ENCODE assay signal across 9 cellular contexts in genomic region chr9:34990908-34991832, GRCh38. TPM values are rescaled to one million over a fixed set of nuclear protein-coding genes. Genes with fewer than 3 reads are reported as not detected.
DNase-seq lines count a peak whose midpoint lies in the region; ATAC-seq and TF ChIP-seq lines count a peak whose summit lies in the region.
"Had no signal": no experiment of that assay in that cellular context is flagged by ENCODE, and none has a peak within 500 bp of the region (broad histone marks: within the 10 kb centered on the region; RNA-seq: fewer than 3 reads in every experiment).

No MANE protein-coding gene starts in this region.

- intact Hi-C loops in CD14-positive monocyte (cut with micrococcal nuclease): loop anchor here in 1 of 2 donors (5.0 kb wide), 1 partner anchor 81 kb away; the partner anchor contains the start of gene VCP

- TF ChIP-seq CTCF in CD14-positive monocyte (IDR thresholded peaks at IDR 0.05) (no peak), MM.1S (IDR thresholded peaks at IDR 0.05; ENCODE audit: low read length) (no peak), endodermal cell (conservative IDR thresholded peaks at IDR 0.05) (no peak)

- no peak overlapping the region for H2BK120ac ChIP-seq in neuronal stem cell (ENCODE audit: low read depth, low read length)

- no peak overlapping the region for H3K9ac ChIP-seq in MM.1S (ENCODE audit: low read length)
- peak overlapping the region; percentile 85 for H3K9ac ChIP-seq in endodermal cell (ENCODE audit: extremely low read depth, low read length, poor library complexity, severe bottlenecking)
- H3K9ac ChIP-seq in neuronal stem cell (ENCODE audit: low read depth, low read length, poor library complexity): peak overlapping the region; percentile 79

- 47 to 73% methylated on average over 3 to 9 of the region's 15 CpGs for WGBS in endodermal cell (ENCODE audit: insufficient coverage in 1 of 2, insufficient read length in 1 of 2), 2 experiments
- WGBS in neuronal stem cell (ENCODE audit: extremely low coverage in 2 of 2, insufficient read length in 2 of 2, insufficient replicate concordance in 1 of 2), 2 donors: no CpG with 5 or more reads among the region's 15 CpGs

- H3K36me3 Mint-ChIP-seq in CD14-positive monocyte: peaks cover 0 to 5% of the 10 kb centered on the region in 2 donors
- H3K36me3 Mint-ChIP-seq in endodermal cell (ENCODE audit: low read depth): peaks cover 11% of the 10 kb centered on the region

- H3K27ac Mint-ChIP-seq in CD14-positive monocyte (peak overlapping the region in 6 of 7 donors; percentile 2 to 82 (median 60)), endodermal cell (peak overlapping the region; percentile 61)

- H2AFZ ChIP-seq in MM.1S (ENCODE audit: low read length) (no peak overlapping the region), neuronal stem cell (ENCODE audit: low read length) (no peak overlapping the region)

- H3K27ac ChIP-seq in MM.1S (ENCODE audit: low read length) (no peak overlapping the region), endodermal cell (ENCODE audit: low read depth, low read length) (no peak overlapping the region), neuronal stem cell (replicated peaks; ENCODE audit: low read length) (peak overlapping the region; percentile 7)

- H3K27me3 Mint-ChIP-seq in CD14-positive monocyte (ENCODE audit: low read depth in 3 of 3): peaks cover 8 to 28% (median 19%) of the 10 kb centered on the region in 3 donors
- H3K27me3 Mint-ChIP-seq in endodermal cell (ENCODE audit: insufficient read depth): peaks cover 2% of the 10 kb centered on the region

- no peak overlapping the region for H3K14ac ChIP-seq in neuronal stem cell (ENCODE audit: low read length)

- H3K9me3 Mint-ChIP-seq in CD14-positive monocyte (peaks cover 0 to 2% (median 0%) of the 10 kb centered on the region in 7 donors), endodermal cell (no peaks in the 10 kb centered on the region)

- peak overlapping the region; percentile 76 for H3K18ac ChIP-seq in neuronal stem cell (ENCODE audit: low read length)

- peak overlapping the region; percentile 73 for H4K8ac ChIP-seq in neuronal stem cell (ENCODE audit: low read depth, low read length)

- H3K4me2 ChIP-seq in MM.1S (ENCODE audit: low read depth, low read length): peak overlapping the region; percentile 95; the same call in 1 of the 2 replicates
- peak overlapping the region; percentile 98 for H3K4me2 ChIP-seq in neuronal stem cell (ENCODE audit: insufficient read depth, low read length, poor library complexity, severe bottlenecking)

- ATAC-seq in GM21529 (IDR thresholded peaks at IDR 0.05; ENCODE audit: unreplicated experiment): no peak
- no peak for ATAC-seq in HG02571 (IDR thresholded peaks at IDR 0.05; ENCODE audit: unreplicated experiment)

- peak overlapping the region; percentile 82 for H2BK15ac ChIP-seq in neuronal stem cell (ENCODE audit: low read length)

- peak overlapping the region; percentile 68 for H2AK5ac ChIP-seq in neuronal stem cell (ENCODE audit: low read depth, low read length)

- H3K79me2 ChIP-seq in MM.1S (ENCODE audit: low read length): no peaks in the 10 kb centered on the region

- no peak for DNase-seq in CD14-positive monocyte (ENCODE audit: low spot score)
- DNase-seq in MM.1S: no peak
- DNase-seq in endodermal cell: peak; percentile 58
- DNase-seq in neuronal stem cell (ENCODE audit: low spot score): no peak
- DNase-seq in NK-92 treated with Interleukin-12 subunit alpha and Interleukin-12 subunit beta, amount 100 ng/mL, for 24 hours (lab: John Stamatoyannopoulos, UW): no peak
- DNase-seq in NCI-H2029 (lab: John Stamatoyannopoulos, UW): no peak
- DNase-seq: NCI-H446 treated with DMSO at 0.1 percent for 48 hours had no signal

- H3K9me3 ChIP-seq in MM.1S (replicated peaks; ENCODE audit: insufficient read depth, low read length): no peaks in the 10 kb centered on the region
- no peaks in the 10 kb centered on the region for H3K9me3 ChIP-seq in endodermal cell (ENCODE audit: control insufficient read depth, low read length)
- no peaks in the 10 kb centered on the region for H3K9me3 ChIP-seq in neuronal stem cell (replicated peaks in 1 of 2; ENCODE audit: control insufficient read depth in 2 of 2, insufficient read depth in 1 of 2, low read depth in 1 of 2, low read length in 2 of 2)

- H3K4me3 ChIP-seq in MM.1S (ENCODE audit: low read length): no peak overlapping the region
- peak overlapping the region; percentile 88 for H3K4me3 ChIP-seq in endodermal cell (ENCODE audit: low read length)
- H3K4me3 ChIP-seq in neuronal stem cell (ENCODE audit: low read length in 2 of 2): peak overlapping the region in 1 of 2 donors; percentile 78

- no peak overlapping the region for H3K23ac ChIP-seq in neuronal stem cell (ENCODE audit: low read depth, low read length, poor library complexity)

- 0 out of 2 replicates have a peak, but pooled peaks cover 4% of the 10 kb centered on the region for H3K27me3 ChIP-seq in MM.1S (replicated peaks; ENCODE audit: insufficient read depth, low read length)
- H3K27me3 ChIP-seq in endodermal cell (ENCODE audit: control insufficient read depth, insufficient read depth, low read length, poor library complexity, severe bottlenecking): no peaks in the 10 kb centered on the region
- no peaks in the 10 kb centered on the region for H3K27me3 ChIP-seq in neuronal stem cell (ENCODE audit: control insufficient read depth in 3 of 3, insufficient read depth in 3 of 3, low read depth in 1 of 3, low read length in 3 of 3)

- no peaks in the 10 kb centered on the region for H3K9me2 ChIP-seq in MM.1S (replicated peaks; ENCODE audit: insufficient read depth, low read length)

- H3K4me1 ChIP-seq in MM.1S (ENCODE audit: low read length) (no peaks in the 10 kb centered on the region), endodermal cell (ENCODE audit: control insufficient read depth, insufficient read depth, low read length) (peaks cover 27% of the 10 kb centered on the region), neuronal stem cell (ENCODE audit: control insufficient read depth in 2 of 2, insufficient read depth in 1 of 2, low read depth in 1 of 2, low read length in 2 of 2) (peaks cover 31 to 32% of the 10 kb centered on the region in 2 donors)

- H3K4me1 Mint-ChIP-seq in CD14-positive monocyte (peaks cover 54% of the 10 kb centered on the region), endodermal cell (peaks cover 48% of the 10 kb centered on the region)

- H3K79me1 ChIP-seq in neuronal stem cell (ENCODE audit: low read depth, low read length): no peaks in the 10 kb centered on the region

- H3K4me3 Mint-ChIP-seq in CD14-positive monocyte (peak overlapping the region; percentile 78 to 83), endodermal cell (peak overlapping the region; percentile 73)

- peak overlapping the region; percentile 67 for H2BK5ac ChIP-seq in neuronal stem cell (ENCODE audit: low read length)

- H3F3A ChIP-seq in MM.1S (ENCODE audit: insufficient read depth, low read length): peaks cover 9% of the 10 kb centered on the region; the same call in 1 of the 2 replicates

- H4K20me1 ChIP-seq in MM.1S (ENCODE audit: insufficient read depth, low read length): no peaks in the 10 kb centered on the region

- H3K36me3 ChIP-seq in MM.1S (replicated peaks; ENCODE audit: insufficient read depth, low read length): no peaks in the 10 kb centered on the region
- peaks cover 27% of the 10 kb centered on the region for H3K36me3 ChIP-seq in endodermal cell (ENCODE audit: control insufficient read depth, insufficient read depth, low read length)
- H3K36me3 ChIP-seq in neuronal stem cell (replicated peaks in 1 of 2; ENCODE audit: control insufficient read depth in 2 of 2, insufficient read depth in 2 of 2, low read length in 2 of 2): peaks cover 14 to 17% of the 10 kb centered on the region in 2 donors

- H4K91ac ChIP-seq in neuronal stem cell (ENCODE audit: low read depth, low read length, poor library complexity): no peak overlapping the region

- H2BK12ac ChIP-seq in neuronal stem cell (ENCODE audit: low read length): no peak overlapping the region

- no peak overlapping the region for H3K4ac ChIP-seq in neuronal stem cell (ENCODE audit: low read length)

RNA-seq across cellular contexts. Expression of gene DNAJB5, which starts 1.6 kb away (rescaled TPM):
- polyA plus RNA-seq in CD14-positive monocyte: 1 to 10 TPM in 1 of 2 donors, under 1 TPM in 1; 0.66 to 1.9 TPM
- total RNA-seq in endodermal cell: 10 to 100 TPM; 19.8 to 40.1 TPM
- 48.8 TPM for polyA plus RNA-seq in endodermal cell (2013, experiment 1 of 2)
- polyA plus RNA-seq in endodermal cell (2013, experiment 2 of 2): 49.6 TPM
- 41.4 TPM for polyA plus RNA-seq in neuronal stem cell (2013, experiment 1 of 2)
- 40.8 TPM for polyA plus RNA-seq in neuronal stem cell (2013, experiment 2 of 2)

RNA-seq across cellular contexts. Expression of gene PHF24, which starts 33.1 kb away (rescaled TPM):
- polyA plus RNA-seq in CD14-positive monocyte: under 1 TPM in 1 of 2 donors, not detected in 1; 0.04 TPM
- total RNA-seq in endodermal cell: 1 to 10 TPM; 1.9 to 2.7 TPM
- 1.0 TPM for polyA plus RNA-seq in endodermal cell (2013, experiment 1 of 2)
- 0.66 TPM for polyA plus RNA-seq in endodermal cell (2013, experiment 2 of 2)
- 1.5 TPM for polyA plus RNA-seq in neuronal stem cell (2013, experiment 1 of 2)
- 1.4 TPM for polyA plus RNA-seq in neuronal stem cell (2013, experiment 2 of 2)
